21 cellular contexts compared by ENCODE assay signal in the genomic region with DNA sequence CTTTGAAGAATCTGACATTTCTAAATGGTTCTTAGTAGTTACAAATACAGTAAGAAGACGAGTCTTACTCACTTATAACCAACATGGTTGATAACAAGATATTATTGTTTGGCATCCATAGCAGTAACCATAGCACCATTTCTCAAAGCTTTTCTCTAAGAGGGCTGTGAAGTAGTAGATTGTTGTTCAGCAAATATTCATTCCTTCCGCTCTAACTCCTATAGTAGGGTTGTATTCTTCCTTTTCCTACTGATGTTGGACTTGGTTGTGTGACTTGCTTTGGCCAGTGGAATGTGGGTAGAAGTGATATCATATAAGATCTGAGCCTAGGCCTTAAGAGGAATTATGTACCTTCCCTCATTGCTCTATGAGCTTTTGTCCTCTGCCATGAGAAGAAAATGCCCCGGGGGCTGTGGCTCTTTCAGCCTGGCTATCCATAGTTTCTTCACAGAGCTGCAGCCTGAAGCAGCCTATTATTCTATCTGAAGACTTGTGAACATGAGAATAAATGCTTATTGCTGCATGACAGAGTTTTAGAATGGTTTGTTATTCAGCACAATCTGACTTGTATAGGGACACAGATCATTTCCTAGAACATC. TPM values are rescaled to one million over a fixed set of nuclear protein-coding genes. Genes with fewer than 3 reads are reported as not detected.
DNase-seq lines count a peak whose midpoint lies in the region; ATAC-seq and TF ChIP-seq lines count a peak whose summit lies in the region.
"Had no signal": no experiment of that assay in that cellular context is flagged by ENCODE, and none has a peak within 500 bp of the region (broad histone marks: within the 10 kb centered on the region; RNA-seq: fewer than 3 reads in every experiment).

No MANE protein-coding gene starts in this region.

- H3K27me3 Mint-ChIP-seq in mesothelial cell of epicardium (ENCODE audit: low read depth) = no peaks in the 10 kb centered on the region
- H3K27me3 Mint-ChIP-seq: B cell had no signal

- peaks cover 45% of the 10 kb centered on the region for H3K4me1 Mint-ChIP-seq in mesothelial cell of epicardium
- H3K4me1 Mint-ChIP-seq: B cell; CD4-positive, CD25-positive, alpha-beta regulatory T cell had no signal

- intact Hi-C loops in Right ventricle myocardium superior (cut with DNase I) = no loop called here
- intact Hi-C loops in left ventricle myocardium superior (cut with micrococcal nuclease) = no loop called here
- intact Hi-C loops in sigmoid colon (cut with DNase I) = no loop called here

- TF ChIP-seq EP300 in sigmoid colon (IDR thresholded peaks at IDR 0.05) = no peak

- H3K27ac ChIP-seq in SJCRH30 (no peak overlapping the region), sigmoid colon (peak overlapping the region in 3 of 4 donors; percentile 29 to 71 (median 58))
- H3K27ac ChIP-seq: 22Rv1, KMS-11, RWPE1 had no signal

- H3K27ac Mint-ChIP-seq in mesothelial cell of epicardium = peak overlapping the region; percentile 94
- H3K27ac Mint-ChIP-seq: B cell; CD4-positive, CD25-positive, alpha-beta regulatory T cell; GM23338 had no signal

- H3K36me3 ChIP-seq in SJCRH30 = no peaks in the 10 kb centered on the region
- H3K36me3 ChIP-seq in sigmoid colon = no peaks in the 10 kb centered on the region

- TF ChIP-seq CTCF in mesothelial cell of epicardium (IDR thresholded peaks at IDR 0.05; ENCODE audit: unreplicated experiment) (no peak), sigmoid colon (IDR thresholded peaks at IDR 0.05) (no peak)

- H3K4me1 ChIP-seq in SJCRH30 (peaks cover 2% of the 10 kb centered on the region; the same call in 1 of the 2 replicates), sigmoid colon (peaks cover 0 to 32% (median 19%) of the 10 kb centered on the region in 4 donors)

- ATAC-seq in Right ventricle myocardium superior (ENCODE audit: poor library complexity) (peak; percentile 14), left ventricle myocardium superior (no peak), HG03280 (IDR thresholded peaks at IDR 0.05; ENCODE audit: unreplicated experiment) (no peak)
- ATAC-seq: GM23338, HCT116 had no signal

- DNase-seq in Right ventricle myocardium superior (no peak), left ventricle myocardium superior (no peak), SJCRH30 (peak; percentile 40 to 64), mesothelial cell of epicardium (ENCODE audit: low spot score in 2 of 2, unreplicated experiment in 2 of 2) (no peak), sigmoid colon (no peak), T1000 (lab: John Stamatoyannopoulos, UW) (no peak), ureter (ENCODE audit: low spot score) (no peak)
- DNase-seq: CD4-positive, CD25-positive, alpha-beta regulatory T cell; DMS53; EL; NCI-H1436; NCI-H1930; NCI-H345; NCI-H524 treated with DMSO at 0.1 percent for 48 hours had no signal

- H3K9me3 ChIP-seq in SJCRH30 (replicated peaks) (peaks cover 2% of the 10 kb centered on the region; the same call in 1 of the 2 replicates), sigmoid colon (peaks cover 0 to 3% (median 0%) of the 10 kb centered on the region in 4 donors)

- H3K36me3 Mint-ChIP-seq in mesothelial cell of epicardium = peaks cover 49% of the 10 kb centered on the region

- H3K9me3 Mint-ChIP-seq in mesothelial cell of epicardium = peaks cover 56% of the 10 kb centered on the region

- H3K27me3 ChIP-seq in SJCRH30 = no peaks in the 10 kb centered on the region
- no peaks in the 10 kb centered on the region for H3K27me3 ChIP-seq in sigmoid colon

- TF ChIP-seq POLR2A in sigmoid colon (IDR thresholded peaks at IDR 0.05) = no peak

- WGBS in sigmoid colon, 2 donors = 95% methylated on average over 3 of the region's 3 CpGs

- no peak overlapping the region for H3K4me3 Mint-ChIP-seq in mesothelial cell of epicardium
- H3K4me3 Mint-ChIP-seq: B cell; CD4-positive, CD25-positive, alpha-beta regulatory T cell; GM23338 had no signal

- H3K4me3 ChIP-seq in SJCRH30 (no peak overlapping the region), sigmoid colon (no peak overlapping the region)
- H3K4me3 ChIP-seq: GM23338 had no signal

RNA-seq across cellular contexts. Expression of gene ZBED5, which starts 28.9 kb away (rescaled TPM):
- 37.4 TPM for total RNA-seq in Right ventricle myocardium superior
- 41.7 TPM for total RNA-seq in left ventricle myocardium superior
- total RNA-seq in SJCRH30 (2014; rRNA removed; shearing (Covaris generic)) = 59.6 and 73.8 TPM in 2 replicates
- total RNA-seq in mesothelial cell of epicardium = 116 to 120 TPM (median 120 TPM) in 3 replicates
- 10 to 100 TPM; 34.9 to 51.7 (median 42.6) TPM for total RNA-seq in sigmoid colon
- 10 to 100 TPM in 2 of 3 donors, 1 to 10 TPM in 1; 9.0 to 23.0 (median 10.2) TPM for polyA plus RNA-seq in sigmoid colon
- 54.0 TPM for total RNA-seq in ureter

Comparison
In these comparisons a context has a peak if more than half of its experiments do, and no peak if none do; other contexts are left out.
1. DNase-seq: peak in SJCRH30 (2 of 2); none in Right ventricle myocardium superior (single experiment), left ventricle myocardium superior (single experiment), mesothelial cell of epicardium (0 of 2), sigmoid colon (single experiment), T1000 (single experiment) and ureter (single experiment).